ENCODE assay signal across 10 cellular contexts in the genomic region with DNA sequence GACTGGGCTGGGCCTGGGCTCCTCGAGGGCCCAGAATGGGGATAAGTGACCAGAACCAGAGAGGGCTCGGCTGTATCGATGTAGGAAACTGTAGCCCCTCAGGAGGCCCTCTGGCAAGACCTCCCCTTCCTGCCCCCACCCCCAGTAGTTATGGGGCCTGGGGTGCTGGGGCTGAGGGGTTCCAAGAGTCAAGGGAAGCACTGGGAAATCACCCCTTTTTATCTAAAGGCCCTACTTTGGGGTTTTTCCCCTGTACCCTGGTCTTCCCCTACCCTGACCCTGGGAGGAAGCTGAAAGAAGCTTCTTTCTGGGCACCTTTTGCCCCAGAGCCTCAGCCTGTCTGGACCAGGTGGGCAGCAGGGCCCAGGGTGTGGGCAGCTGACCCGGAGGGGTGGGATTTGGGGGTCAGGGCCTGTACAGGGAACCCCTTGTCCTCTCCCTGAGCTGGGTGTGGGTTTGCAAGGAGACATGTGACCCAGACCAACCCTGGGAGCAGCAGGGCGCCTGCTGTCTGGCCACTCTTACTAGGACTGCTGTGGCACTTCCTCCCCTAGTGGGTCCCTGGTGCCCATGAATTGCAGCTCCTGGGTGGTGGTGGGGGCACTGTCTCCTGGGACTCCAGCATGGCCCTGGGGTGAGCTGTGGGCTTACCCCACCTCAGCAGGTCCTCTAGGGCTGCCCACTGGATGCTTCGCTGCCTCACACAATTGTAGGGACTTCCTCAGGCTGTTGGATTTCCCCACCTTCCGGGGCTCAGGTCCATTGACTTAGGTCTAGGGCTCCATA. TPM values are rescaled to one million over a fixed set of nuclear protein-coding genes. Genes with fewer than 3 reads are reported as not detected.
DNase-seq lines count a peak whose midpoint lies in the region; ATAC-seq, FAIRE-seq and TF ChIP-seq lines count a peak whose summit lies in the region.
"Had no signal": no experiment of that assay in that cellular context is flagged by ENCODE, and none has a peak within 500 bp of the region (broad histone marks: within the 10 kb centered on the region; RNA-seq: fewer than 3 reads in every experiment).

No MANE protein-coding gene starts in this region.

- H3K9me3 ChIP-seq in Karpas-422 (ENCODE audit: low read length) (no peaks in the 10 kb centered on the region), small intestine (ENCODE audit: control insufficient read depth, low read depth) (no peaks in the 10 kb centered on the region)

- DNase-seq in Karpas-422 = no peak
- DNase-seq in epithelial cell of proximal tubule (ENCODE audit: low read depth) = no peak
- no peak for DNase-seq in small intestine
- DNase-seq in retina = no peak
- no peak for DNase-seq in NCI-H226
- no peak for DNase-seq in HEK293T (ENCODE audit: extremely low spot score)
- DNase-seq in amniotic stem cell (lab: John Stamatoyannopoulos, UW) = no peak

- CTCF ChIA-PET in HEK293T (lab: Yijun Ruan, JAX) = interaction anchor here (1.0 kb wide), 1 partner anchor 17 kb away, joined by 4 read pairs; no protein-coding TSS in a partner anchor

- no peaks in the 10 kb centered on the region for H3K79me2 ChIP-seq in Karpas-422 (ENCODE audit: low read length)

- H3K27me3 ChIP-seq in Karpas-422 (ENCODE audit: low read length) (0 out of 2 replicates have a peak, but pooled peaks cover 3% of the 10 kb centered on the region), small intestine (ENCODE audit: control insufficient read depth in 2 of 2, insufficient read depth in 2 of 2, low read length in 2 of 2) (no peaks in the 10 kb centered on the region)

- WGBS in small intestine, 3 donors = 45 to 53% (median 47%) methylated on average over 6 to 7 of the region's 7 CpGs

- no peak for TF ChIP-seq CTCF in epithelial cell of proximal tubule (conservative IDR thresholded peaks at IDR 0.05; ENCODE audit: low read depth, low read length)

- H3K36me3 ChIP-seq in Karpas-422 (ENCODE audit: insufficient read depth, low read length) (no peaks in the 10 kb centered on the region), small intestine (ENCODE audit: control insufficient read depth in 2 of 2, insufficient read depth in 2 of 2, low read length in 2 of 2) (no peaks in the 10 kb centered on the region)

- peak; percentile 31 for ATAC-seq in GM18868 (IDR thresholded peaks at IDR 0.05; ENCODE audit: unreplicated experiment)

- POLR2A ChIA-PET in HEK293T (lab: Yijun Ruan, JAX) = no interaction called here

- H3K9ac ChIP-seq in Karpas-422 (ENCODE audit: low read length) = peak overlapping the region; percentile 62

- no peak for FAIRE-seq in small intestine (lab: Jason Lieb, UNC)
- FAIRE-seq: bronchial epithelial cell had no signal

- peak overlapping the region; percentile 84; the same call in 1 of the 2 replicates for H2AFZ ChIP-seq in Karpas-422 (ENCODE audit: low read length)

- H3K27ac ChIP-seq in Karpas-422 (ENCODE audit: low read length) (no peak overlapping the region), small intestine (ENCODE audit: low read depth in 1 of 2, low read length in 1 of 2) (peak overlapping the region; percentile 42 to 84)

- peak overlapping the region; percentile 75 for H3K4me2 ChIP-seq in Karpas-422 (ENCODE audit: low read depth, low read length, poor library complexity, severe bottlenecking)

- H3K4me1 ChIP-seq in Karpas-422 (ENCODE audit: low read length) = peaks cover 42% of the 10 kb centered on the region
- no peaks in the 10 kb centered on the region for H3K4me1 ChIP-seq in small intestine (ENCODE audit: control insufficient read depth in 2 of 2, insufficient read depth in 1 of 2, low read depth in 1 of 2, low read length in 1 of 2)

- H4K20me1 ChIP-seq in Karpas-422 (ENCODE audit: insufficient read depth, low read depth, low read length) = no peaks in the 10 kb centered on the region

- H3K9me2 ChIP-seq in Karpas-422 (replicated peaks; ENCODE audit: insufficient read depth, low read length) = no peaks in the 10 kb centered on the region

- H3K4me3 ChIP-seq in Karpas-422 (ENCODE audit: low read length) (peak overlapping the region; percentile 83; the same call in 1 of the 2 replicates), epithelial cell of proximal tubule (ENCODE audit: low read depth, low read length) (peak overlapping the region; percentile 2), small intestine (ENCODE audit: low read depth in 1 of 2, low read length in 2 of 2) (peak overlapping the region; percentile 18 to 66)

TF ChIP-seq in HEK293T, 16 proteins besides CTCF, POLR2A, EP300 and RAD21:
- TF ChIP-seq ELF4 (IDR thresholded peaks at IDR 0.05) (no peak), FOXK2 (IDR thresholded peaks at IDR 0.05) (no peak), FOXM1 (IDR thresholded peaks at IDR 0.05; ENCODE audit: borderline replicate concordance) (no peak), BHLHE40 (IDR thresholded peaks at IDR 0.05; ENCODE audit: borderline replicate concordance) (no peak), NFRKB (IDR thresholded peaks at IDR 0.05) (no peak), LEF1 (IDR thresholded peaks at IDR 0.05; ENCODE audit: borderline replicate concordance) (no peak), HDGF (IDR thresholded peaks at IDR 0.05; ENCODE audit: borderline replicate concordance) (no peak)
TF ChIP-seq in HEK293T: peak in this region for 0.

RNA-seq across cellular contexts. Expression of gene IRF5, which starts 1.5 kb away (rescaled TPM):
- total RNA-seq in Karpas-422 (2014; rRNA removed; shearing (Covaris generic); ENCODE audit: low replicate concordance) = 7.8 and 11.5 TPM in 2 replicates
- total RNA-seq in epithelial cell of proximal tubule = 4.2 and 8.5 TPM in 2 replicates
- 10 to 100 TPM in 1 of 3 donors, 1 to 10 TPM in 2; 3.3 to 17.3 (median 6.0) TPM for polyA plus RNA-seq in small intestine
- total RNA-seq: RPMI7951 had no signal

RNA-seq across cellular contexts. Expression of gene KCP, which starts 28.8 kb away (rescaled TPM):
- total RNA-seq in Karpas-422 (2014; rRNA removed; shearing (Covaris generic); ENCODE audit: low replicate concordance) = 1.6 and 11.7 TPM in 2 replicates
- 0.51 and 5.2 TPM in 2 replicates for total RNA-seq in epithelial cell of proximal tubule
- polyA plus RNA-seq in small intestine = 1 to 10 TPM in 2 of 3 donors, under 1 TPM in 1; 0.52 to 5.1 (median 2.7) TPM
- total RNA-seq: RPMI7951 had no signal

Comparison
In these comparisons a context has a peak if more than half of its experiments do, and no peak if none do; other contexts are left out.
1. H3K4me3 ChIP-seq: peak in every context shown above with its lines; median percentile 83 in Karpas-422; 42 in small intestine; 2 in epithelial cell of proximal tubule.